13 cellular contexts compared by ENCODE assay signal in the genomic region with DNA sequence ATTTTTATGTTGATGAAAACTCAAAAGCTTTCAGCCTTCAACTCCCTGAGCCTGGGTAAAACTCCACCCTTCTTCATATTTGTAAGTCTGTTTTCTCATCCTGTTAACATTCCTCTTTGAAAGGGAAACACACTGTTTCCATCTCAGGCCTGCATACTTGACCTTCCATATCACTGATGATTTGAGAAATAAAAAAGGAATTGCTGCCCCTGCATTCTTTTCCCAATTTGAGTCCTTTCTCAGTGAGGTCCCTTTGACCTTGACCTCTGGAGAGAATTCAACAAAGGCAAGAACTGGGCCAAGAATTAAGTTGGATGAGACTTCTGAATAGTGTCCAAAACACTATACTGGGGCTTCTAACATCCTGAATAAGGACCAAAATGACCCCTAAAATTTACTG.
DNase-seq lines count a peak whose midpoint lies in the region; ATAC-seq and TF ChIP-seq lines count a peak whose summit lies in the region.
"Had no signal": no experiment of that assay in that cellular context is flagged by ENCODE, and none has a peak within 500 bp of the region (broad histone marks: within the 10 kb centered on the region; RNA-seq: fewer than 3 reads in every experiment).

No MANE protein-coding gene starts in this region.

- H3K9me3 Mint-ChIP-seq in brain, result peaks cover 0 to 6% (median 0%) of the 10 kb centered on the region in 5 experiments
- H3K9me3 Mint-ChIP-seq: activated naive CD8-positive, alpha-beta T cell treated with anti-CD3 and anti-CD28 coated beads, Interleukin-2, amount 50 U/mL, for 24 hours had no signal

- peak overlapping the region in 3 of 5 experiments; percentile 66 to 83 (median 71) for H3K4me3 Mint-ChIP-seq in brain
- H3K4me3 Mint-ChIP-seq: activated CD8-positive, alpha-beta memory T cell treated with anti-CD3 and anti-CD28 coated beads, Interleukin-2, amount 10 ng/mL, durations not matched to agents 7 days and 5 days; activated naive CD8-positive, alpha-beta T cell treated with anti-CD3 and anti-CD28 coated beads, Interleukin-2, amount 50 U/mL, for 24 hours had no signal

- H3K27ac ChIP-seq in heart right ventricle, result peak overlapping the region in 9 of 10 donors; percentile 38 to 76 (median 65)

- peaks cover 22% of the 10 kb centered on the region for H3K36me3 Mint-ChIP-seq in brain

- no peak overlapping the region for H3K4me3 ChIP-seq in AG10803 (ENCODE audit: low read length)
- H3K4me3 ChIP-seq in heart right ventricle, result no peak overlapping the region

- peaks cover 9 to 31% (median 25%) of the 10 kb centered on the region in 9 donors for H3K4me1 ChIP-seq in heart right ventricle

- intact Hi-C loops in heart right ventricle (cut with DNase I), result no loop called here

- no peaks in the 10 kb centered on the region for H3K36me3 ChIP-seq in heart right ventricle

- peak overlapping the region; percentile 87 to 96 (median 90) for H3K27ac Mint-ChIP-seq in brain
- H3K27ac Mint-ChIP-seq: activated CD8-positive, alpha-beta memory T cell treated with anti-CD3 and anti-CD28 coated beads, Interleukin-2, amount 10 ng/mL, durations not matched to agents 7 days and 5 days; activated naive CD8-positive, alpha-beta T cell treated with anti-CD3 and anti-CD28 coated beads, Interleukin-2, amount 50 U/mL, for 24 hours had no signal

- ATAC-seq in heart right ventricle, result peak in 6 of 8 donors; percentile 39 to 68 (median 54)
- ATAC-seq in GM19467 (IDR thresholded peaks at IDR 0.05; ENCODE audit: unreplicated experiment), result no peak
- ATAC-seq: activated CD8-positive, alpha-beta memory T cell treated with anti-CD3 and anti-CD28 coated beads, Interleukin-2, amount 10 ng/mL, durations not matched to agents 7 days and 5 days; activated naive CD8-positive, alpha-beta T cell treated with anti-CD3 and anti-CD28 coated beads, Interleukin-2, amount 50 U/mL, for 24 hours had no signal

- DNase-seq in AG10803 (ENCODE audit: low read depth) (peak; percentile 68), heart right ventricle (no peak), pons (ENCODE audit: low spot score) (peak; percentile 24), erythroblast (lab: John Stamatoyannopoulos, UW) (no peak), midbrain (lab: John Stamatoyannopoulos, UW) (no peak), GM19240 (ENCODE audit: insufficient read length, low spot score) (no peak)
- DNase-seq: activated CD8-positive, alpha-beta memory T cell treated with anti-CD3 and anti-CD28 coated beads, Interleukin-2, amount 10 ng/mL, durations not matched to agents 7 days and 5 days; activated naive CD8-positive, alpha-beta T cell treated with anti-CD3 and anti-CD28 coated beads, Interleukin-2, amount 50 U/mL, for 24 hours; islet precursor cell; NCI-H446 treated with DMSO at 0.1 percent for 48 hours; T-helper 9 cell had no signal

- no peaks in the 10 kb centered on the region for H3K27me3 ChIP-seq in heart right ventricle

- TF ChIP-seq CTCF in AG10803 (conservative IDR thresholded peaks at IDR 0.05; ENCODE audit: low read length) (no peak), brain (conservative IDR thresholded peaks at IDR 0.05) (no peak), heart right ventricle (IDR thresholded peaks at IDR 0.05) (no peak)

- no peak for TF ChIP-seq POLR2A in erythroblast (IDR thresholded peaks at IDR 0.05; ENCODE audit: low read length)

- peaks cover 50% of the 10 kb centered on the region for H3K4me1 Mint-ChIP-seq in brain

- H3K27me3 Mint-ChIP-seq in brain, result no peaks in the 10 kb centered on the region
- H3K27me3 Mint-ChIP-seq: activated CD8-positive, alpha-beta memory T cell treated with anti-CD3 and anti-CD28 coated beads, Interleukin-2, amount 10 ng/mL, durations not matched to agents 7 days and 5 days; activated naive CD8-positive, alpha-beta T cell treated with anti-CD3 and anti-CD28 coated beads, Interleukin-2, amount 50 U/mL, for 24 hours had no signal

- H3K9me3 ChIP-seq in heart right ventricle, result no peaks in the 10 kb centered on the region

Comparison
In these comparisons a context has a peak if more than half of its experiments do, and no peak if none do; other contexts are left out.
1. DNase-seq: peak in AG10803 (single experiment) and pons (single experiment); none in heart right ventricle (0 of 2), erythroblast (0 of 2), midbrain (single experiment) and GM19240 (single experiment).